ENCODE assay signal across 1 cellular context in the genomic region with DNA sequence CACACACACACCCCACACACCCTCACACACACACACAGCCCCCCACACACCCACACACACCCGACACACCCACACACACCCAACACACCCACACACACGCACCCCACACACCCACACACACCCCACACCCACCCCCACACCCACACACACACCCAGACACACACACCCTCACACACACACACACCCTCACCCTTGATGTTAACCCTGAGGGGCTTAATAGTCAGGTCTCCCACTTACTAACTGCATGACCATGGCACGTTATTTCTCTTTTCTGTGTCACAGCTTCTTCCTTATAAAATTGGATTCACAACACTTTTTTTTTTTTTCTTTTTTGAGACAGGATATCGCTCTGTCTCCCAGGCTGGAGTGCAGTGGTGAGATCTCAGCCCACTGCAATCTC.
TF ChIP-seq lines count a peak whose summit lies in the region.

No MANE protein-coding gene starts in this region.

TF ChIP-seq in H1, 55 proteins besides CTCF, POLR2A, EP300 and RAD21:
- no peak for TF ChIP-seq HDAC6 (IDR thresholded peaks at IDR 0.05; ENCODE audit: low read depth, low read length)
- TF ChIP-seq CTBP2 (IDR thresholded peaks at IDR 0.05; ENCODE audit: borderline replicate concordance, insufficient read depth, insufficient read length, low read length), result no peak
- TF ChIP-seq PHF8 (conservative IDR thresholded peaks at IDR 0.05; ENCODE audit: low read depth, low read length), result no peak
- no peak for TF ChIP-seq CREB1 (IDR thresholded peaks at IDR 0.05)
- no peak for TF ChIP-seq CHD2 (IDR thresholded peaks at IDR 0.05; ENCODE audit: low read length)
- TF ChIP-seq POLR2AphosphoS5 (IDR thresholded peaks at IDR 0.05; ENCODE audit: low read depth, low read length), result no peak
- no peak for TF ChIP-seq CHD1 (IDR thresholded peaks at IDR 0.05; ENCODE audit: low read depth, low read length)
- no peak for TF ChIP-seq CBX5 (IDR thresholded peaks at IDR 0.05; ENCODE audit: low read depth, low read length)
- no peak for TF ChIP-seq SAP30 (IDR thresholded peaks at IDR 0.05; ENCODE audit: insufficient read depth, insufficient replicate concordance, low read length)
- no peak for TF ChIP-seq TBP (IDR thresholded peaks at IDR 0.05; ENCODE audit: low read depth, low read length)
- TF ChIP-seq ZNF274 (IDR thresholded peaks at IDR 0.05; ENCODE audit: borderline replicate concordance, extremely low read depth, low read length), result no peak
- TF ChIP-seq CEBPB (IDR thresholded peaks at IDR 0.05; ENCODE audit: low read depth, low read length), result no peak
- no peak for TF ChIP-seq TAF7 (optimal IDR thresholded peaks at IDR 0.05; ENCODE audit: borderline replicate concordance, low read depth, low read length)
- TF ChIP-seq BRCA1 (IDR thresholded peaks at IDR 0.05; ENCODE audit: low read depth, low read length), result no peak
- TF ChIP-seq POU5F1 (IDR thresholded peaks at IDR 0.05; ENCODE audit: low read depth, low read length), result no peak
- TF ChIP-seq TAF1 (IDR thresholded peaks at IDR 0.05; ENCODE audit: low read depth, low read length), result no peak
- no peak for TF ChIP-seq SP2 (IDR thresholded peaks at IDR 0.05; ENCODE audit: low read length)
- TF ChIP-seq RXRA (IDR thresholded peaks at IDR 0.05; ENCODE audit: insufficient read depth, low read depth, low read length), result no peak
- TF ChIP-seq SRF (IDR thresholded peaks at IDR 0.05; ENCODE audit: low read depth, low read length), result no peak
TF ChIP-seq in H1: peak in this region for 0.
